ENCODE assay signal across 23 cellular contexts in genomic region chr4:124997907-124998306, GRCh38.
"Had no signal": no experiment of that assay in that cellular context is flagged by ENCODE, and none has a peak within 500 bp of the region (broad histone marks: within the 10 kb centered on the region; RNA-seq: fewer than 3 reads in every experiment).

No MANE protein-coding gene starts in this region.

- H3K27me3 ChIP-seq: Peyer's patch, SJSA1 had no signal

- DNase-seq: activated B cell treated with CpG ODN at 0.5 μM for 24 hours; activated CD4-positive, alpha-beta memory T cell treated with anti-CD3 and anti-CD28 coated beads for 36 hours; activated CD4-positive, alpha-beta T cell treated with anti-CD3 and anti-CD28 coated beads, Interleukin-2, amount 10 ng/mL, durations not matched to agents 7 days and 5 days; activated CD8-positive, alpha-beta memory T cell treated with anti-CD3 and anti-CD28 coated beads for 24 hours; activated effector memory CD4-positive, alpha-beta T cell treated with anti-CD3 and anti-CD28 coated beads, Interleukin-2, amount 50 U/mL, for 16 hours; activated naive CD4-positive, alpha-beta T cell treated with Interleukin-2 at 50 U/mL for 16 hours; activated T-cell treated with anti-CD3 and anti-CD28 coated beads, Interleukin-2, amount 50 U/mL, for 4 hours; amygdala; IMR-90; Kasumi-1; KBM-7; NCI-H1092 treated with DMSO at 0.1 percent for 48 hours; NCI-H1417 treated with DMSO at 0.1 percent for 48 hours; NCI-H1694; NCI-H2029; NCI-H2107; NCI-H524; Peyer's patch; SHP77; T-helper 17 cell; T-helper 9 cell had no signal

- ATAC-seq: activated naive CD4-positive, alpha-beta T cell treated with anti-CD3 and anti-CD28 coated beads, Interleukin-2, amount 50 U/mL, for 72 hours; activated T-cell treated with anti-CD3 and anti-CD28 coated beads, Interleukin-2, amount 50 U/mL, for 4 hours; T-helper 17 cell had no signal

- H3K9me3 ChIP-seq: Peyer's patch, SJSA1 had no signal

- H3K4me1 ChIP-seq: Peyer's patch, SJSA1 had no signal

- H3K4me3 ChIP-seq: Peyer's patch, SJSA1 had no signal

- H3K27ac ChIP-seq: Peyer's patch, SJSA1 had no signal

- H3K36me3 ChIP-seq: Peyer's patch, SJSA1 had no signal
